ENCODE assay signal across 22 cellular contexts in the genomic region with DNA sequence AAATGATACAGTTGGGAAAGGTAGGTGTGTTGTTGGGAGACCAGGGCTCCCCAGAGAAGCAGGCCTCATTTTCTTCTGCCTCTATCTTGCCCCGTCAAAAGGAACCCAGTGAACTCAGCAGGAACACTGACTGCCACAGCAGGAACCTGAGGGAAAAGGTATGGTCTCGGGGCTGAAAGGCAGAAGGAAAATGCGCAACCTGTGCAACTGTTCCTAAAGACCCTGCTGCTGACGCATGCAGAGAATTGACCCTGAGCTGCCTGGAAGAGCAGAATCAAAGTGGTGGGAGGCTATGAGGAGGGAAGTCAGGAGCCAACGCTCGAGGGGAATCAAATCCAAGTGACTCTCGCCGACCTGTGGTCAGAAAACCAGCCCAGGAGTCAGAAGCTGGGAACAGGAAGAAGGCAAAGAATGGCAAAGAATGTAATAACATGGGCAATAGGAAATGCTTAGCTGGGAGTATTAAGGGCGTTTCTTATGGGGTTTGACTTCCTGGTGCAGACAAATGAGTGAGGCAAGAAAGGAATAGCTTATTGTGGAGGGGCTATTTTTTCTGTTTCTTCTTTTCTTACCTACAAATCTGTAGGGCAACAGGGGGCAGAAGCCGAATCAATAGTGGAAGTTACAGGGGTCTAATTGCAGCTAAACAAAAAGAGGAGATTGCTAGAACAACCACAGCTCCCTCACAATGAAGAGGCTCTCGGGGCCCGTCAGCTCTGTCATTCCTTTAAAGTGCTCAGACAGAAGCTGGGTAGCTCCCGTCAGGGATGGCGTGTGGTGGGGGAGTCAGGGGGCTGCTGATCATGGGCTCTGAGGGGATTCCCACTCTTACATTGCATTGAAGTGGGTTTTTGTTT.
A peak's percentile ranks its signal among the peaks of the same experiment; 100 is the strongest.
DNase-seq lines count a peak whose midpoint lies in the region; TF ChIP-seq lines count a peak whose summit lies in the region.
"Had no signal": no experiment of that assay in that cellular context is flagged by ENCODE, and none has a peak within 500 bp of the region (broad histone marks: within the 10 kb centered on the region; RNA-seq: fewer than 3 reads in every experiment).

No MANE protein-coding gene starts in this region.

- TF ChIP-seq POLR2A in sigmoid colon (IDR thresholded peaks at IDR 0.05), result no peak

- H3K27me3 Mint-ChIP-seq in brain (peaks cover 9% of the 10 kb centered on the region), immature natural killer cell (ENCODE audit: low read depth in 3 of 3) (peaks cover 2 to 9% (median 6%) of the 10 kb centered on the region in 3 donors)

- H3K4me3 Mint-ChIP-seq in brain, result no peak overlapping the region
- no peak overlapping the region for H3K4me3 Mint-ChIP-seq in immature natural killer cell
- H3K4me3 Mint-ChIP-seq: activated naive CD8-positive, alpha-beta T cell treated with anti-CD3 and anti-CD28 coated beads, Interleukin-2, amount 50 U/mL, for 24 hours; memory B cell had no signal

- peak overlapping the region in 3 of 5 experiments; percentile 21 to 96 (median 51) for H3K27ac Mint-ChIP-seq in brain
- H3K27ac Mint-ChIP-seq in immature natural killer cell, result no peak overlapping the region
- H3K27ac Mint-ChIP-seq: activated T-helper 2 cell treated with anti-CD3 and anti-CD28 coated beads, Interferon-gamma antibody, Interleukin-2, Interleukin-4, amounts not matched to agents 10 μg/mL and 5 μg/mL and 100 μg/mL, durations not matched to agents 14 hours and 24 hours and 36 hours; memory B cell; progenitor cell of endocrine pancreas had no signal

- H3K4me1 Mint-ChIP-seq in brain (peaks cover 66% of the 10 kb centered on the region), immature natural killer cell (no peaks in the 10 kb centered on the region)
- H3K4me1 Mint-ChIP-seq: activated naive CD8-positive, alpha-beta T cell treated with anti-CD3 and anti-CD28 coated beads, Interleukin-2, amount 50 U/mL, for 24 hours; memory B cell had no signal

- H3K36me3 Mint-ChIP-seq in brain (peaks cover 19% of the 10 kb centered on the region), immature natural killer cell (peaks cover 0 to 4% (median 0%) of the 10 kb centered on the region in 3 donors)

- WGBS in sigmoid colon, 2 donors, result 75 to 81% methylated on average over 14 of the region's 14 CpGs

- H3K27ac ChIP-seq in iPS-20b (ENCODE audit: low read length) (no peak overlapping the region), sigmoid colon (no peak overlapping the region)
- H3K27ac ChIP-seq: 22Rv1, colonic mucosa, hepatocyte had no signal

- H3K36me3 ChIP-seq in iPS-20b (ENCODE audit: insufficient read depth, low read depth, low read length) (0 out of 2 replicates have a peak, but pooled peaks cover under 1% of the 10 kb centered on the region), sigmoid colon (no peaks in the 10 kb centered on the region)
- H3K36me3 ChIP-seq: colonic mucosa had no signal

- 0 out of 2 replicates have a peak overlapping the region, but pooled peaks have one; percentile 25 for H3K9ac ChIP-seq in iPS-20b (ENCODE audit: low read depth, low read length)

- H3K9me3 ChIP-seq in iPS-20b (ENCODE audit: insufficient read depth, low read depth, low read length) (peaks cover 17% of the 10 kb centered on the region), sigmoid colon (no peaks in the 10 kb centered on the region)
- H3K9me3 ChIP-seq: colonic mucosa had no signal

- H3K4me1 ChIP-seq in iPS-20b (ENCODE audit: insufficient read depth, low read length), result peaks cover 33% of the 10 kb centered on the region
- peaks cover 0 to 15% (median 10%) of the 10 kb centered on the region in 4 donors for H3K4me1 ChIP-seq in sigmoid colon
- H3K4me1 ChIP-seq: colonic mucosa had no signal

- peaks cover 25 to 27% (median 26%) of the 10 kb centered on the region in 5 experiments for H3K9me3 Mint-ChIP-seq in brain
- peaks cover 0 to 10% (median 0%) of the 10 kb centered on the region in 6 donors for H3K9me3 Mint-ChIP-seq in immature natural killer cell

- TF ChIP-seq CTCF in brain (conservative IDR thresholded peaks at IDR 0.05), result no peak
- no peak for TF ChIP-seq CTCF in sigmoid colon (IDR thresholded peaks at IDR 0.05)

- TF ChIP-seq EP300 in sigmoid colon (IDR thresholded peaks at IDR 0.05), result no peak

- no peaks in the 10 kb centered on the region for H3K27me3 ChIP-seq in iPS-20b (ENCODE audit: insufficient read depth, low read length)
- H3K27me3 ChIP-seq in sigmoid colon, result no peaks in the 10 kb centered on the region
- H3K27me3 ChIP-seq: colonic mucosa, hepatocyte had no signal

- no peak overlapping the region; the same call in 1 of the 2 replicates for H3K4me3 ChIP-seq in iPS-20b (ENCODE audit: low read length)
- H3K4me3 ChIP-seq in sigmoid colon, result no peak overlapping the region
- H3K4me3 ChIP-seq: colonic mucosa, hepatocyte had no signal

- DNase-seq in DMS79 treated with DMSO at 0.1 percent for 48 hours (lab: John Stamatoyannopoulos, UW), result peak; percentile 60
- DNase-seq in DMS79 (lab: John Stamatoyannopoulos, UW), result no peak
- DNase-seq in sigmoid colon, result peak; percentile 10
- no peak for DNase-seq in NCI-H446 treated with DMSO at 0.1 percent for 48 hours (lab: John Stamatoyannopoulos, UW)
- no peak for DNase-seq in immature natural killer cell
- no peak for DNase-seq in stimulated activated CD4-positive, alpha-beta T cell treated with anti-CD3 and anti-CD28 coated beads, Interleukin-1b, Interleukin-23, amount 100 ng/mL, for 48 hours
- DNase-seq: activated CD4-positive, alpha-beta T cell treated with anti-CD3 and anti-CD28 coated beads, Interleukin-2, amount 50 U/mL, for 1 hour; activated naive CD8-positive, alpha-beta T cell treated with anti-CD3 and anti-CD28 coated beads, Interleukin-2, amount 50 U/mL, for 24 hours; colonic mucosa; EL; Karpas-422; NCI-H187 treated with DMSO at 0.1 percent for 48 hours; NCI-H2227 treated with DMSO at 0.1 percent for 48 hours; SIG-M5; T-helper 1 cell had no signal

- intact Hi-C loops in sigmoid colon (cut with DNase I), result no loop called here

Comparison
In these comparisons a context has a peak if more than half of its experiments do, and no peak if none do; other contexts are left out.
1. DNase-seq: peak in DMS79 treated with DMSO at 0.1 percent for 48 hours (single experiment) and sigmoid colon (single experiment); none in DMS79 (single experiment), NCI-H446 treated with DMSO at 0.1 percent for 48 hours (single experiment), immature natural killer cell (0 of 3) and stimulated activated CD4-positive, alpha-beta T cell treated with anti-CD3 and anti-CD28 coated beads, Interleukin-1b, Interleukin-23, amount 100 ng/mL, for 48 hours (single experiment).
2. H3K27ac Mint-ChIP-seq: peak in brain (3 of 5); none in immature natural killer cell (0 of 6).